In the genomic region with DNA sequence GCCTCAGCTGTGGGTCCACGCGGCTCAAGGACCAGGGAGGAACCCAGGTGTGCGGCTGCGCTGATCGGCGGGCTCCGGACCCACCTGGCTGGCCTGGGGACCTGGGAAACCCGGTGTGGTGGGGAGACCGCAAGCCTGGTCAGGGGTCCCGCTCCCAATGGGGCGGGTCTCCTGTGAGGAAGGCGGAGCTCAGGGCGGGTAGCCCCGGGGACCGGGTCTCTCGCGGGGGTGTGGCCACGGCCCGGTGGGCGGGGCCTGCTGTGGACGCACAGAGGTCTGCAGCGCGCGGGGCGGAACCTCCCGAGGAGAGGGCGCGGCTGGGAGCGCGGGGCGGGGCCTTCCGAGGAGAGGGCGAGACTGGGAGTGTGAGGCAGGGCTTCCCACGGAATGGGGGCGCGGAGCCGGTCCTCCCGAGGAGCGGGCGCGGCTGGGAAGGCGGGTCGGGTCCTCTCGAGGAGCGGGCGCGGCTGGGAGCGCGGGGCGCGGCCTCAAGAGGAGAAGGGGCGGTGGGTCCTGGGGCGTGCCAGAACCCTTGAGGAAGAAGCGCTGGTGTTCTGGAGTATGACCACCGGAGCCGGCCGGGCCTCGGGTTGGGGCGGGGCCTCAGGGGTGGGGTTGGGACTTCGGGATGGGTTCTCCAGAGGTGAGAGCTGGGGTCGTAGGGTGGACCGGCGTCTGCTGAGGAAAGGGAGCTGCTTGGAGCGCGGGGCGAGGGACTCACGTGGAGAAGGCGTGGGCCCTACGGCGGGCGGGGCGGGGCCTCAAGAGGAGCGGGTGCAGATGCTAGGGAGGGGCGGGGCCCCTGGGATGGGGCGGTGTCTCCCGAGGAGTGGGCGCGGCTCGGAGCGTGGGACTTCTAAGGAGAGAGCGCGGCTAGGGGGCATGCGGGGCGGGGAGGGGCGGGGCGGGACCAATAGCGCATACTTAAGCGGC, we compare ENCODE assay signal across 8 cellular contexts. TPM values are rescaled to one million over a fixed set of nuclear protein-coding genes. Genes with fewer than 3 reads are reported as not detected.
DNase-seq lines count a peak whose midpoint lies in the region; ATAC-seq and TF ChIP-seq lines count a peak whose summit lies in the region.

No MANE protein-coding gene starts in this region.

- H2BK5ac ChIP-seq in trophoblast cell (ENCODE audit: low read depth, low read length, poor library complexity), result no peak overlapping the region

- DNase-seq in AG09309 (ENCODE audit: low read depth) (no peak), MM.1S (peak; percentile 51), Right ventricle myocardium inferior (ENCODE audit: missing footprints) (peak; percentile 93), trophoblast cell (peak; percentile 64 to 81), tibial nerve (ENCODE audit: low spot score in 2 of 2) (peak; percentile 56)

- no peaks in the 10 kb centered on the region for H3F3A ChIP-seq in MM.1S (ENCODE audit: insufficient read depth, low read length)

- H3K36me3 Mint-ChIP-seq in activated naive CD4-positive, alpha-beta T cell treated with anti-CD3 and anti-CD28 coated beads, Interleukin-2, amount 50 U/mL, for 24 hours, result no peaks in the 10 kb centered on the region

- H3K9me3 ChIP-seq in MM.1S (replicated peaks; ENCODE audit: insufficient read depth, low read length), result no peaks in the 10 kb centered on the region
- H3K9me3 ChIP-seq in trophoblast cell (ENCODE audit: insufficient read depth, low read depth, low read length), result peaks cover 2% of the 10 kb centered on the region
- H3K9me3 ChIP-seq in tibial nerve, result no peaks in the 10 kb centered on the region

- no peak overlapping the region for H3K23ac ChIP-seq in trophoblast cell (ENCODE audit: low read length)

- no peak for TF ChIP-seq CTCF in AG09309 (IDR thresholded peaks at IDR 0.05; ENCODE audit: control insufficient read depth, insufficient read depth, low read depth, low read length, missing control alignments)
- TF ChIP-seq CTCF in MM.1S (IDR thresholded peaks at IDR 0.05; ENCODE audit: low read length), result no peak
- TF ChIP-seq CTCF in tibial nerve (IDR thresholded peaks at IDR 0.05), result no peak

- H4K91ac ChIP-seq in trophoblast cell (ENCODE audit: low read depth, low read length), result no peak overlapping the region

- H3K18ac ChIP-seq in trophoblast cell (ENCODE audit: low read length), result no peak overlapping the region

- H3K4me3 Mint-ChIP-seq in activated naive CD4-positive, alpha-beta T cell treated with anti-CD3 and anti-CD28 coated beads, Interleukin-2, amount 50 U/mL, for 24 hours, result peak overlapping the region; percentile 82

- H3K9ac ChIP-seq in MM.1S (ENCODE audit: low read length) (no peak overlapping the region), trophoblast cell (ENCODE audit: low read length) (no peak overlapping the region)

- H3K4me1 Mint-ChIP-seq in activated naive CD4-positive, alpha-beta T cell treated with anti-CD3 and anti-CD28 coated beads, Interleukin-2, amount 50 U/mL, for 24 hours, result no peaks in the 10 kb centered on the region

- H3K79me2 ChIP-seq in MM.1S (ENCODE audit: low read length) (no peaks in the 10 kb centered on the region), trophoblast cell (ENCODE audit: control insufficient read depth, insufficient read depth, low read length, poor library complexity) (no peaks in the 10 kb centered on the region)

- no peaks in the 10 kb centered on the region for H3K79me1 ChIP-seq in trophoblast cell (ENCODE audit: low read length)

- no peak overlapping the region for H2BK12ac ChIP-seq in trophoblast cell (ENCODE audit: low read length)

- H3K9me3 Mint-ChIP-seq in activated naive CD4-positive, alpha-beta T cell treated with anti-CD3 and anti-CD28 coated beads, Interleukin-2, amount 50 U/mL, for 24 hours, result no peaks in the 10 kb centered on the region

- H3K27me3 ChIP-seq in MM.1S (replicated peaks; ENCODE audit: insufficient read depth, low read length), result peaks cover 36% of the 10 kb centered on the region
- H3K27me3 ChIP-seq in trophoblast cell (ENCODE audit: insufficient read depth, low read length), result peaks cover 25% of the 10 kb centered on the region
- peaks cover 0 to 34% of the 10 kb centered on the region in 2 donors for H3K27me3 ChIP-seq in tibial nerve

- no peak overlapping the region for H3K14ac ChIP-seq in trophoblast cell (ENCODE audit: low read length)

- H3K4me1 ChIP-seq in MM.1S (ENCODE audit: low read length), result no peaks in the 10 kb centered on the region
- H3K4me1 ChIP-seq in trophoblast cell (ENCODE audit: control insufficient read depth in 1 of 2, insufficient read depth in 2 of 2, low read length in 2 of 2), result peaks cover 6 to 12% of the 10 kb centered on the region in 2 experiments
- peaks cover 0 to 19% (median 3%) of the 10 kb centered on the region in 4 donors for H3K4me1 ChIP-seq in tibial nerve

- H4K12ac ChIP-seq in trophoblast cell (ENCODE audit: low read depth, low read length), result no peak overlapping the region

- no peaks in the 10 kb centered on the region for H3K36me3 ChIP-seq in MM.1S (replicated peaks; ENCODE audit: insufficient read depth, low read length)
- no peaks in the 10 kb centered on the region for H3K36me3 ChIP-seq in trophoblast cell (ENCODE audit: control insufficient read depth in 1 of 2, insufficient read depth in 2 of 2, low read length in 2 of 2)
- no peaks in the 10 kb centered on the region for H3K36me3 ChIP-seq in tibial nerve

- TF ChIP-seq EP300 in tibial nerve (IDR thresholded peaks at IDR 0.05), result no peak

- peak overlapping the region; percentile 41 for H3K4me3 ChIP-seq in AG09309 (ENCODE audit: control insufficient read depth, low read depth, low read length)
- peak overlapping the region; percentile 45; the same call in 1 of the 2 replicates for H3K4me3 ChIP-seq in MM.1S (ENCODE audit: low read length)
- peak overlapping the region; percentile 16 for H3K4me3 ChIP-seq in trophoblast cell (ENCODE audit: low read depth, low read length)
- peak overlapping the region; percentile 3 to 57 (median 42) for H3K4me3 ChIP-seq in tibial nerve

- H3K27ac ChIP-seq in MM.1S (ENCODE audit: low read length), result no peak overlapping the region
- no peak overlapping the region for H3K27ac ChIP-seq in trophoblast cell (ENCODE audit: low read depth, low read length)
- H3K27ac ChIP-seq in tibial nerve, result no peak overlapping the region

- no peak overlapping the region for H2BK120ac ChIP-seq in trophoblast cell (ENCODE audit: insufficient read depth, low read length, poor library complexity)

- H3K4me2 ChIP-seq in MM.1S (ENCODE audit: low read depth, low read length), result peak overlapping the region; percentile 63
- H3K4me2 ChIP-seq in trophoblast cell (ENCODE audit: low read length), result peak overlapping the region; percentile 85

- WGBS in trophoblast cell (ENCODE audit: extremely low coverage, insufficient coverage, insufficient read length), result no CpG with 5 or more reads among the region's 88 CpGs
- 3 to 4% methylated on average over 43 to 51 of the region's 88 CpGs for WGBS in tibial nerve, 2 donors

- ATAC-seq in GM19452 (IDR thresholded peaks at IDR 0.05; ENCODE audit: unreplicated experiment) (peak; percentile 64), SK-N-SH treated with all-trans-retinoic acid at 6 μM for 48 hours (peak; percentile 90), Right ventricle myocardium inferior (peak; percentile 94)

- no peak overlapping the region for H3K27ac Mint-ChIP-seq in activated naive CD4-positive, alpha-beta T cell treated with anti-CD3 and anti-CD28 coated beads, Interleukin-2, amount 50 U/mL, for 24 hours

- H2AK5ac ChIP-seq in trophoblast cell (ENCODE audit: low read length), result no peak overlapping the region

- no peaks in the 10 kb centered on the region for H4K20me1 ChIP-seq in MM.1S (ENCODE audit: insufficient read depth, low read length)

- no peak overlapping the region for H3K4ac ChIP-seq in trophoblast cell (ENCODE audit: low read depth, low read length)

- H2AFZ ChIP-seq in MM.1S (ENCODE audit: low read length) (peak overlapping the region; percentile 61; the same call in 1 of the 2 replicates), trophoblast cell (ENCODE audit: insufficient read depth, low read length, poor library complexity) (peak overlapping the region; percentile 30)

- TF ChIP-seq POLR2A in tibial nerve (IDR thresholded peaks at IDR 0.05), result no peak

- H4K8ac ChIP-seq in trophoblast cell (ENCODE audit: low read depth, low read length), result no peak overlapping the region

- H3K27me3 Mint-ChIP-seq in activated naive CD4-positive, alpha-beta T cell treated with anti-CD3 and anti-CD28 coated beads, Interleukin-2, amount 50 U/mL, for 24 hours, result peaks cover 2% of the 10 kb centered on the region

- intact Hi-C loops in Right ventricle myocardium inferior (cut with DNase I), result no loop called here

- no peaks in the 10 kb centered on the region for H3K9me2 ChIP-seq in MM.1S (replicated peaks; ENCODE audit: insufficient read depth, low read length)

TF ChIP-seq in SK-N-SH treated with all-trans-retinoic acid at 6 μM for 48 hours, 23 proteins besides CTCF, POLR2A, EP300 and RAD21 (continues in another document):
- TF ChIP-seq ARNTL (CRISPR knock-in tag; IDR thresholded peaks at IDR 0.05; ENCODE audit: borderline replicate concordance, low read depth) (no peak), SNAI2 (CRISPR knock-in tag; IDR thresholded peaks at IDR 0.05) (no peak), GLIS3 (CRISPR knock-in tag; IDR thresholded peaks at IDR 0.05) (no peak), ZC3H10 (CRISPR knock-in tag; IDR thresholded peaks at IDR 0.05) (no peak)
- TF ChIP-seq, protein P1, sequence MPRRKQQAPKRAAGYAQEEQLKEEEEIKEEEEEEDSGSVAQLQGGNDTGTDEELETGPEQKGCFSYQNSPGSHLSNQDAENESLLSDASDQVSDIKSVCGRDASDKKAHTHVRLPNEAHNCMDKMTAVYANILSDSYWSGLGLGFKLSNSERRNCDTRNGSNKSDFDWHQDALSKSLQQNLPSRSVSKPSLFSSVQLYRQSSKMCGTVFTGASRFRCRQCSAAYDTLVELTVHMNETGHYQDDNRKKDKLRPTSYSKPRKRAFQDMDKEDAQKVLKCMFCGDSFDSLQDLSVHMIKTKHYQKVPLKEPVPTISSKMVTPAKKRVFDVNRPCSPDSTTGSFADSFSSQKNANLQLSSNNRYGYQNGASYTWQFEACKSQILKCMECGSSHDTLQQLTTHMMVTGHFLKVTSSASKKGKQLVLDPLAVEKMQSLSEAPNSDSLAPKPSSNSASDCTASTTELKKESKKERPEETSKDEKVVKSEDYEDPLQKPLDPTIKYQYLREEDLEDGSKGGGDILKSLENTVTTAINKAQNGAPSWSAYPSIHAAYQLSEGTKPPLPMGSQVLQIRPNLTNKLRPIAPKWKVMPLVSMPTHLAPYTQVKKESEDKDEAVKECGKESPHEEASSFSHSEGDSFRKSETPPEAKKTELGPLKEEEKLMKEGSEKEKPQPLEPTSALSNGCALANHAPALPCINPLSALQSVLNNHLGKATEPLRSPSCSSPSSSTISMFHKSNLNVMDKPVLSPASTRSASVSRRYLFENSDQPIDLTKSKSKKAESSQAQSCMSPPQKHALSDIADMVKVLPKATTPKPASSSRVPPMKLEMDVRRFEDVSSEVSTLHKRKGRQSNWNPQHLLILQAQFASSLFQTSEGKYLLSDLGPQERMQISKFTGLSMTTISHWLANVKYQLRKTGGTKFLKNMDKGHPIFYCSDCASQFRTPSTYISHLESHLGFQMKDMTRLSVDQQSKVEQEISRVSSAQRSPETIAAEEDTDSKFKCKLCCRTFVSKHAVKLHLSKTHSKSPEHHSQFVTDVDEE (CRISPR knock-in tag; IDR thresholded peaks at IDR 0.05), result no peak

RNA-seq across cellular contexts. Expression of gene DGCR6L, which starts 20.8 kb away (rescaled TPM):
- 44.2 TPM for total RNA-seq in Right ventricle myocardium inferior
- polyA plus RNA-seq in trophoblast cell (2013), result 18.6 and 19.9 TPM in 2 replicates
- 10 to 100 TPM; 57.6 to 87.9 (median 66.8) TPM for total RNA-seq in tibial nerve

RNA-seq across cellular contexts. Expression of gene RTN4R, which starts 31.0 kb away (rescaled TPM):
- total RNA-seq in Right ventricle myocardium inferior (1.2 TPM), tibial nerve (1 to 10 TPM; 2.5 to 6.9 (median 3.6) TPM)
- polyA plus RNA-seq in trophoblast cell (2013), result 10.4 and 11.7 TPM in 2 replicates
